ENCODE assay signal across 9 cellular contexts in genomic region chr7:74453321-74454011, GRCh38. TPM values are rescaled to one million over a fixed set of nuclear protein-coding genes. Genes with fewer than 3 reads are reported as not detected.
DNase-seq lines count a peak whose midpoint lies in the region; ATAC-seq, FAIRE-seq and TF ChIP-seq lines count a peak whose summit lies in the region.
"Had no signal": no experiment of that assay in that cellular context is flagged by ENCODE, and none has a peak within 500 bp of the region (broad histone marks: within the 10 kb centered on the region; RNA-seq: fewer than 3 reads in every experiment).

TSS of gene GTF2IRD1 (plus strand) at chr7:74453906. CDS start at chr7:74508081, 54,175 bp downstream.

- H3K9ac ChIP-seq in K562 (ENCODE audit: insufficient read depth in 1 of 2, low read depth in 2 of 2, low read length in 2 of 2), result peak within 1 kb of the TSS; percentile 64 to 94; a peak in 3 of 4 replicates

- H3K27ac ChIP-seq in K562 (ENCODE audit: extremely low read depth, low read depth, low read length) (peak within 1 kb of the TSS; percentile 72; the same call in 2 of the 3 replicates), hepatocyte (peak within 1 kb of the TSS; percentile 99)
- H3K27ac ChIP-seq: neutrophil had no signal

- in situ Hi-C loops in K562 (cut with MboI), result no loop called here

- no peak for TF ChIP-seq RAD21 in K562 (CRISPR knock-in tag; conservative IDR thresholded peaks at IDR 0.05 in 1 of 2, IDR thresholded peaks at IDR 0.05 in 1 of 2)

- peaks cover 37% of the 10 kb centered on the region for H3K79me2 ChIP-seq in K562 (ENCODE audit: control insufficient read depth, insufficient read depth, low read length)
- peaks cover 50% of the 10 kb centered on the region for H3K79me2 ChIP-seq in hepatocyte

- H3K4me2 ChIP-seq in K562 (ENCODE audit: insufficient read depth, low read length) (peak within 1 kb of the TSS; percentile 90), hepatocyte (peak within 1 kb of the TSS; percentile 97)

- peak; percentile 53 for TF ChIP-seq POLR2A in K562 (conservative IDR thresholded peaks at IDR 0.05)

- ATAC-seq in GM18498 (IDR thresholded peaks at IDR 0.05; ENCODE audit: unreplicated experiment), result peak; percentile 37
- ATAC-seq in K562, result peak; percentile 92
- ATAC-seq in GM19395 (IDR thresholded peaks at IDR 0.05; ENCODE audit: unreplicated experiment), result no peak
- no peak for ATAC-seq in GM21526 (IDR thresholded peaks at IDR 0.05; ENCODE audit: low FRiP score, unreplicated experiment)

- DNase-seq in NCI-H1694 (lab: John Stamatoyannopoulos, UW) (peak; percentile 57), T-helper 22 cell (ENCODE audit: low read depth) (peak; percentile 64), K562 (ENCODE audit: extremely low read depth in 1 of 4, low spot score in 3 of 4) (peak; percentile 92 to 98 (median 94)), hepatocyte (ENCODE audit: low spot score) (peak; percentile 90), putamen (ENCODE audit: low spot score) (peak; percentile 72)

- WGBS in K562 (ENCODE audit: insufficient coverage, low coverage, missing lambda C conversion rate), result 0% methylated on average over 17 of the region's 62 CpGs
- 3% methylated on average over 28 of the region's 62 CpGs for WGBS in hepatocyte (ENCODE audit: low lambda C conversion rate, missing lambda C conversion rate)

- POLR2A ChIA-PET in K562 (lab: Yijun Ruan, JAX), result no interaction called here

- FAIRE-seq in K562 (lab: Jason Lieb, UNC), result no peak

- H3K9me3 ChIP-seq in K562 (replicated peaks; ENCODE audit: control insufficient read depth, insufficient read depth, low read depth, low read length), result no peaks in the 10 kb centered on the region
- H3K9me3 ChIP-seq in hepatocyte (ENCODE audit: low read depth), result no peaks in the 10 kb centered on the region
- H3K9me3 ChIP-seq: neutrophil had no signal

- no peaks in the 10 kb centered on the region for H3K9me1 ChIP-seq in K562 (ENCODE audit: control insufficient read depth, insufficient read depth, low read length)

- TF ChIP-seq CTCF in K562 (IDR thresholded peaks at IDR 0.05 in 2 of 3, conservative IDR thresholded peaks at IDR 0.05 in 1 of 3; ENCODE audit: insufficient read depth in 2 of 3, low read depth in 1 of 3, low read length in 3 of 3) (no peak), hepatocyte (IDR thresholded peaks at IDR 0.05; ENCODE audit: poor library complexity) (no peak)

- H3K4me1 ChIP-seq in K562 (replicated peaks in 1 of 2; ENCODE audit: control insufficient read depth in 2 of 2, insufficient read depth in 2 of 2, low read length in 2 of 2) (peaks cover 22 to 42% of the 10 kb centered on the region in 2 experiments), hepatocyte (ENCODE audit: insufficient read depth) (peaks cover 17% of the 10 kb centered on the region)

- CTCF ChIA-PET in K562 (lab: Yijun Ruan, JAX; ENCODE audit: low intra/inter-chr PET ratio), result interaction anchor here (0.7 kb wide), 1 partner anchor 550 kb away, joined by 3 read pairs; no protein-coding TSS in a partner anchor

- intact Hi-C loops in K562 (cut with micrococcal nuclease), result loop anchor here (10.0 kb wide), 2 partner anchors 111 to 201 kb away; partner anchors contain the start of gene GTF2I

- H3K27me3 ChIP-seq in K562 (ENCODE audit: control insufficient read depth in 2 of 2, insufficient read depth in 2 of 2, low read length in 2 of 2) (no peaks in the 10 kb centered on the region), hepatocyte (no peaks in the 10 kb centered on the region)

- no peak for TF ChIP-seq EP300 in K562 (IDR thresholded peaks at IDR 0.05; ENCODE audit: low read length)

- BruUV-seq in K562 (replicated peaks; lab: Mats Ljungman, UMichigan), result no TSS peak

- no peaks in the 10 kb centered on the region for H3K9me2 ChIP-seq in hepatocyte (replicated peaks; ENCODE audit: insufficient read depth)

- H3K4me3 ChIP-seq in K562 (peak within 1 kb of the TSS; percentile 94), hepatocyte (peak within 1 kb of the TSS; percentile 97)

- H3K36me3 ChIP-seq in K562 (ENCODE audit: control insufficient read depth, insufficient read depth, low read length) (peaks cover 3% of the 10 kb centered on the region; the same call in 1 of the 3 replicates), hepatocyte (replicated peaks; ENCODE audit: insufficient read depth, low read depth) (no peaks in the 10 kb centered on the region)
- H3K36me3 ChIP-seq: neutrophil had no signal

- H4K20me1 ChIP-seq in K562 (replicated peaks; ENCODE audit: control insufficient read depth, insufficient read depth, low read length), result no peaks in the 10 kb centered on the region; the same call in 1 of the 2 replicates
- peaks cover 18% of the 10 kb centered on the region for H4K20me1 ChIP-seq in hepatocyte (ENCODE audit: insufficient read depth, poor library complexity, severe bottlenecking)

- H2AFZ ChIP-seq in K562 (ENCODE audit: low read depth, low read length), result peak within 1 kb of the TSS; percentile 93
- peak within 1 kb of the TSS; percentile 92 for H2AFZ ChIP-seq in hepatocyte

TF ChIP-seq in K562, 482 proteins besides CTCF, POLR2A, EP300 and RAD21 (continues in another document):
- TF ChIP-seq ZBTB9 (CRISPR knock-in tag; IDR thresholded peaks at IDR 0.05) (0 out of 2 replicates have a peak, but pooled peaks have one; percentile 42), KAT7 (CRISPR knock-in tag; IDR thresholded peaks at IDR 0.05; ENCODE audit: borderline replicate concordance) (0 out of 2 replicates have a peak, but pooled peaks have one; percentile 23), KDM4B (IDR thresholded peaks at IDR 0.05; ENCODE audit: borderline replicate concordance in 2 of 2, low read depth in 1 of 2) (peak in 1 of 2 experiments; percentile 31; a peak in 1 of 4 replicates), ZNF232 (CRISPR knock-in tag; IDR thresholded peaks at IDR 0.05) (no peak), POLR2G (IDR thresholded peaks at IDR 0.05; ENCODE audit: low read depth, low read length) (peak; percentile 56; the same call in 1 of the 2 replicates), GATAD2A (IDR thresholded peaks at IDR 0.05) (0 out of 2 replicates have a peak, but pooled peaks have one; percentile 68), DMBX1 (CRISPR knock-in tag; IDR thresholded peaks at IDR 0.05; ENCODE audit: borderline replicate concordance) (no peak), CSDE1 (IDR thresholded peaks at IDR 0.05) (no peak), KHSRP (IDR thresholded peaks at IDR 0.05) (no peak), SUPT5H (IDR thresholded peaks at IDR 0.05) (0 out of 2 replicates have a peak, but pooled peaks have one; percentile 24)
- TF ChIP-seq, protein P1, sequence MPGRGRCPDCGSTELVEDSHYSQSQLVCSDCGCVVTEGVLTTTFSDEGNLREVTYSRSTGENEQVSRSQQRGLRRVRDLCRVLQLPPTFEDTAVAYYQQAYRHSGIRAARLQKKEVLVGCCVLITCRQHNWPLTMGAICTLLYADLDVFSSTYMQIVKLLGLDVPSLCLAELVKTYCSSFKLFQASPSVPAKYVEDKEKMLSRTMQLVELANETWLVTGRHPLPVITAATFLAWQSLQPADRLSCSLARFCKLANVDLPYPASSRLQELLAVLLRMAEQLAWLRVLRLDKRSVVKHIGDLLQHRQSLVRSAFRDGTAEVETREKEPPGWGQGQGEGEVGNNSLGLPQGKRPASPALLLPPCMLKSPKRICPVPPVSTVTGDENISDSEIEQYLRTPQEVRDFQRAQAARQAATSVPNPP (IDR thresholded peaks at IDR 0.05; ENCODE audit: borderline replicate concordance, insufficient read depth, insufficient read length), result no peak
- TF ChIP-seq, protein P2, sequence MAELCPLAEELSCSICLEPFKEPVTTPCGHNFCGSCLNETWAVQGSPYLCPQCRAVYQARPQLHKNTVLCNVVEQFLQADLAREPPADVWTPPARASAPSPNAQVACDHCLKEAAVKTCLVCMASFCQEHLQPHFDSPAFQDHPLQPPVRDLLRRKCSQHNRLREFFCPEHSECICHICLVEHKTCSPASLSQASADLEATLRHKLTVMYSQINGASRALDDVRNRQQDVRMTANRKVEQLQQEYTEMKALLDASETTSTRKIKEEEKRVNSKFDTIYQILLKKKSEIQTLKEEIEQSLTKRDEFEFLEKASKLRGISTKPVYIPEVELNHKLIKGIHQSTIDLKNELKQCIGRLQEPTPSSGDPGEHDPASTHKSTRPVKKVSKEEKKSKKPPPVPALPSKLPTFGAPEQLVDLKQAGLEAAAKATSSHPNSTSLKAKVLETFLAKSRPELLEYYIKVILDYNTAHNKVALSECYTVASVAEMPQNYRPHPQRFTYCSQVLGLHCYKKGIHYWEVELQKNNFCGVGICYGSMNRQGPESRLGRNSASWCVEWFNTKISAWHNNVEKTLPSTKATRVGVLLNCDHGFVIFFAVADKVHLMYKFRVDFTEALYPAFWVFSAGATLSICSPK (IDR thresholded peaks at IDR 0.05; ENCODE audit: borderline replicate concordance), result no peak

RNA-seq across cellular contexts. Expression of gene GTF2IRD1, which starts in this region (rescaled TPM):
- 23.2 and 65.0 TPM in 2 replicates for total RNA-seq in K562 (2011; cell fraction: chromatin; rRNA removed; ENCODE audit: low replicate concordance)
- 30.5 and 35.3 TPM in 2 replicates for total RNA-seq in K562 (2011; cell fraction: nucleolus; rRNA removed)
- total RNA-seq in K562 (2011; cell fraction: nucleoplasm; rRNA removed), result 22.2 and 23.5 TPM in 2 replicates
- 9.2 and 12.4 TPM in 2 replicates for total RNA-seq in K562 (2014; rRNA removed)
- total RNA-seq in K562 (2014; rRNA removed; fragmentation: Illumina TruSeq; extraction: Trizol), result 10.8 and 14.0 TPM in 2 replicates
- total RNA-seq in K562 (2015; rRNA removed; fragmentation: Illumina TruSeq; extraction: Trizol), result 13.4 and 15.1 TPM in 2 replicates
- total RNA-seq in K562 (2021), result 30.2 and 32.1 TPM in 2 replicates
- 12.8 and 17.6 TPM in 2 replicates for polyA plus RNA-seq in K562 (2011; rRNA removed)
- 9.3 and 13.0 TPM in 2 replicates for polyA plus RNA-seq in K562 (2011; cell fraction: cytosol; rRNA removed)
- 15.6 and 24.1 TPM in 2 replicates for polyA plus RNA-seq in K562 (2011; cell fraction: nucleus; rRNA removed)
- polyA plus RNA-seq in K562 (2012), result 19.1 and 31.6 TPM in 2 replicates
- polyA plus RNA-seq in K562 (2014; fragmentation: Illumina TruSeq; extraction: Trizol), result 23.8 and 24.5 TPM in 2 replicates
- polyA plus RNA-seq in K562 (2014; fragmentation: Nextera tagmentation; extraction: Ambion mirVana), result 1 to 10 TPM; 9.1 to 10.0 TPM
- polyA plus RNA-seq in K562 (2014; rRNA removed), result 17.0 and 20.8 TPM in 2 replicates
- 9.2 and 9.7 TPM in 2 replicates for polyA minus RNA-seq in K562 (2011; rRNA and poly(A)+ RNA removed)
- 21.2 and 21.5 TPM in 2 replicates for polyA minus RNA-seq in K562 (2011; cell fraction: cytosol; rRNA and poly(A)+ RNA removed)
- polyA minus RNA-seq in K562 (2011; cell fraction: nucleus; rRNA and poly(A)+ RNA removed), result 11.3 and 12.9 TPM in 2 replicates
- 27.8 and 34.9 TPM in 2 replicates for total RNA-seq in hepatocyte
- polyA plus RNA-seq in hepatocyte, result 39.6 and 46.7 TPM in 2 replicates

Comparison
In these comparisons a context has a peak if more than half of its experiments do, and no peak if none do; other contexts are left out.
1. ATAC-seq: peak in GM18498 (single experiment) and K562 (single experiment); none in GM19395 (single experiment) and GM21526 (single experiment).
2. Peak in every context shown above with its lines, with median percentiles within 50 percentile points of each other: DNase-seq.